12 cellular contexts compared by ENCODE assay signal in the genomic region with DNA sequence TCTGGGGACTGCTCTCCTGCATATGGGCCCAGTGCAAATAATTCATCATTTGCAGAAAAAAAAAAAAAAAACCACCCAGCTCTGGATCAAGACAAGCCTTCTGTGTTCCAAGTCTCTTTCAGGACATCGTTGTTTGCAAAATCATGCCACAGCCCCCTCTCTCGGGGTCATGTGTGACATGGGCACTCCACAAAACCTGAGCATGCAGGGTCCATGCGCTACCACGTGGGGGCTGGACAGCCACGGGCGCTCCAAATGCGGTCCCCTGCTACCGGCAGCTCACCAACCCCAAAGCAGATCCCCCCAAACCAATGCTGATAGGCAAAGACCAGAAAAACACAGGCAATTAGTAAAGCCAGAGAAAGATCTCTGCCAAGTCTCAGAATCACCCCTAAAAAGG.
"Had no signal": no experiment of that assay in that cellular context is flagged by ENCODE, and none has a peak within 500 bp of the region (broad histone marks: within the 10 kb centered on the region; RNA-seq: fewer than 3 reads in every experiment).

No MANE protein-coding gene starts in this region.

- H3K36me3 ChIP-seq: gastrocnemius medialis had no signal

- H3K4me1 ChIP-seq: esophagus squamous epithelium, gastrocnemius medialis, parathyroid adenoma, testis had no signal

- H3K79me2 ChIP-seq: parathyroid adenoma had no signal

- H3K27ac ChIP-seq: coronary artery, esophagus squamous epithelium, gastrocnemius medialis, parathyroid adenoma, testis, WERI-Rb-1 had no signal

- H3K27me3 ChIP-seq: esophagus squamous epithelium, gastrocnemius medialis, testis had no signal

- DNase-seq: activated CD4-positive, alpha-beta T cell treated with anti-CD3 and anti-CD28 coated beads for 1 hour; activated T-cell treated with anti-CD3 and anti-CD28 coated beads, Interleukin-2, amount 50 U/mL, for 4 hours; amniotic stem cell; cerebellar nuclear complex; esophagus squamous epithelium; gastrocnemius medialis had no signal

- H3K4me3 ChIP-seq: coronary artery, esophagus squamous epithelium, gastrocnemius medialis, mucosa of descending colon, smooth muscle cell, testis had no signal

- H3K4me2 ChIP-seq: smooth muscle cell had no signal

- H2AFZ ChIP-seq: parathyroid adenoma had no signal

- H3K9me3 ChIP-seq: esophagus squamous epithelium, gastrocnemius medialis, mucosa of descending colon, testis had no signal
